1 cellular context compared by ENCODE assay signal in the genomic region with DNA sequence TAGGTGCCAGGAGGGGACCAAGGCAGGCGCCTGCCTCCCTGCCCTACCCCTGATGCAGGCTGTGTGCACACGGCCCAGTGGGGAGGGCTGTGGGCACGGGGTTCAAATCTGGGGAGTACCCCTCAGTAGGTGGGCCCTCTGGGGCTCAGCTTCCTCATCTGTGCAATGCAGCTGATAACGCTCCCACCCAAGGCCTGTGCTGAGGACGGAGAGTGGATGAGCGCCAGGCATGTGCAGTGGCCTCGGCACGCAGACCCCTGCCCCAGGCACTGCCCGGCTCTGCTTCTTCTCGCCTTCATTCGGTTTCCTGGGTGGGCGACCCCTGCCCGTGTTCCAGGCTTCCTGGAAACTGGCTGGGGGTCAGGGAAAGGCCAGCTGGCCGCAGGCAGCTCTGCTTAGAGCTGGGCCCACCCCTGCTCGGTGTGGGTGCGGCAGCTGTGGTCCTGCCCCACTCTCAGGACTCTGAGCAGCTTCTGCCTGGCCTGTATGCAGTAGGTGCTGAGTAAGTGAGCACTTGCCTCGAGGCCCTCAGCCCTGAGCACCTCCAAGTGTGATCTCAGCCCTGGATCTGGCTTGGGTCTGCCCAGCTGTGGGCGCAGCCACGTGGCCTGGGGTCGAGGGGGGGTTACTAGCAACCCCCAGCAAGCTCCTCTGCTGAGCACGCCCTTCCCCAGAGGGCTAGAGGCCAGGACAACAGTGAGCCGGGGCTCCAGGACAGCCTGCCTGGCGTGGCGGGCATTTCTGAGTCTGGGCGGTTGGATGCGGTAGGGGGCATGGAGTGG.
TF ChIP-seq lines count a peak whose summit lies in the region.

No MANE protein-coding gene starts in this region.

TF ChIP-seq in K562, 482 proteins besides CTCF, POLR2A, EP300 and RAD21 (continued from another document and continues in another):
- no peak for TF ChIP-seq ATF6 (CRISPR knock-in tag; IDR thresholded peaks at IDR 0.05)
- TF ChIP-seq MEF2A (IDR thresholded peaks at IDR 0.05; ENCODE audit: control insufficient read depth, low read depth, low read length), result no peak
- no peak for TF ChIP-seq DPF2 (IDR thresholded peaks at IDR 0.05)
- TF ChIP-seq HDGF (IDR thresholded peaks at IDR 0.05), result no peak
- TF ChIP-seq ZNF76 (CRISPR knock-in tag; IDR thresholded peaks at IDR 0.05; ENCODE audit: borderline replicate concordance), result no peak
- no peak for TF ChIP-seq DDX20 (tag; IDR thresholded peaks at IDR 0.05; ENCODE audit: low read depth)
- no peak for TF ChIP-seq CEBPZ (IDR thresholded peaks at IDR 0.05; ENCODE audit: borderline replicate concordance, low read depth, low read length)
- peak in 1 of 2 experiments; percentile 43; a peak in 2 of 4 replicates for TF ChIP-seq MAZ (CRISPR knock-in tag; conservative IDR thresholded peaks at IDR 0.05 in 1 of 2, IDR thresholded peaks at IDR 0.05 in 1 of 2)
- TF ChIP-seq, protein P1, sequence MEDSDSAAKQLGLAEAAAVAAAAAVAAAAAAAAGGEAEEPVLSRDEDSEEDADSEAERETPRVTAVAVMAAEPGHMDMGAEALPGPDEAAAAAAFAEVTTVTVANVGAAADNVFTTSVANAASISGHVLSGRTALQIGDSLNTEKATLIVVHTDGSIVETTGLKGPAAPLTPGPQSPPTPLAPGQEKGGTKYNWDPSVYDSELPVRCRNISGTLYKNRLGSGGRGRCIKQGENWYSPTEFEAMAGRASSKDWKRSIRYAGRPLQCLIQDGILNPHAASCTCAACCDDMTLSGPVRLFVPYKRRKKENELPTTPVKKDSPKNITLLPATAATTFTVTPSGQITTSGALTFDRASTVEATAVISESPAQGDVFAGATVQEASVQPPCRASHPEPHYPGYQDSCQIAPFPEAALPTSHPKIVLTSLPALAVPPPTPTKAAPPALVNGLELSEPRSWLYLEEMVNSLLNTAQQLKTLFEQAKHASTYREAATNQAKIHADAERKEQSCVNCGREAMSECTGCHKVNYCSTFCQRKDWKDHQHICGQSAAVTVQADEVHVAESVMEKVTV (CRISPR knock-in tag; IDR thresholded peaks at IDR 0.05), result no peak
- no peak for TF ChIP-seq HMBOX1 (IDR thresholded peaks at IDR 0.05)
- no peak for TF ChIP-seq CGGBP1 (CRISPR knock-in tag; IDR thresholded peaks at IDR 0.05)
- no peak for TF ChIP-seq SRSF1 (IDR thresholded peaks at IDR 0.05; ENCODE audit: low read depth, low read length)
- TF ChIP-seq ZKSCAN3 (CRISPR knock-in tag; IDR thresholded peaks at IDR 0.05), result no peak
- TF ChIP-seq RAD51 (IDR thresholded peaks at IDR 0.05; ENCODE audit: borderline replicate concordance, low read depth), result peak; percentile 40; the same call in 1 of the 2 replicates
- TF ChIP-seq GATA2 (CRISPR knock-in tag; IDR thresholded peaks at IDR 0.05), result no peak
- TF ChIP-seq ZFPM2 (CRISPR knock-in tag; IDR thresholded peaks at IDR 0.05), result no peak
- TF ChIP-seq E2F6 (IDR thresholded peaks at IDR 0.05; ENCODE audit: borderline replicate concordance in 1 of 2, extremely low read depth in 1 of 2, insufficient read depth in 1 of 2, insufficient read length in 1 of 2, low read depth in 1 of 2, low read length in 1 of 2, poor library complexity in 1 of 2, severe bottlenecking in 1 of 2), result peak; percentile 53 to 55
- no peak for TF ChIP-seq RBM14 (IDR thresholded peaks at IDR 0.05; ENCODE audit: borderline replicate concordance, insufficient read depth, low read depth, low read length)
- TF ChIP-seq, protein P2, sequence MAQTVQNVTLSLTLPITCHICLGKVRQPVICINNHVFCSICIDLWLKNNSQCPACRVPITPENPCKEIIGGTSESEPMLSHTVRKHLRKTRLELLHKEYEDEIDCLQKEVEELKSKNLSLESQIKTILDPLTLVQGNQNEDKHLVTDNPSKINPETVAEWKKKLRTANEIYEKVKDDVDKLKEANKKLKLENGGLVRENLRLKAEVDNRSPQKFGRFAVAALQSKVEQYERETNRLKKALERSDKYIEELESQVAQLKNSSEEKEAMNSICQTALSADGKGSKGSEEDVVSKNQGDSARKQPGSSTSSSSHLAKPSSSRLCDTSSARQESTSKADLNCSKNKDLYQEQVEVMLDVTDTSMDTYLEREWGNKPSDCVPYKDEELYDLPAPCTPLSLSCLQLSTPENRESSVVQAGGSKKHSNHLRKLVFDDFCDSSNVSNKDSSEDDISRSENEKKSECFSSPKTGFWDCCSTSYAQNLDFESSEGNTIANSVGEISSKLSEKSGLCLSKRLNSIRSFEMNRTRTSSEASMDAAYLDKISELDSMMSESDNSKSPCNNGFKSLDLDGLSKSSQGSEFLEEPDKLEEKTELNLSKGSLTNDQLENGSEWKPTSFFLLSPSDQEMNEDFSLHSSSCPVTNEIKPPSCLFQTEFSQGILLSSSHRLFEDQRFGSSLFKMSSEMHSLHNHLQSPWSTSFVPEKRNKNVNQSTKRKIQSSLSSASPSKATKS (CRISPR knock-in tag; IDR thresholded peaks at IDR 0.05), result no peak
- TF ChIP-seq, protein P3, sequence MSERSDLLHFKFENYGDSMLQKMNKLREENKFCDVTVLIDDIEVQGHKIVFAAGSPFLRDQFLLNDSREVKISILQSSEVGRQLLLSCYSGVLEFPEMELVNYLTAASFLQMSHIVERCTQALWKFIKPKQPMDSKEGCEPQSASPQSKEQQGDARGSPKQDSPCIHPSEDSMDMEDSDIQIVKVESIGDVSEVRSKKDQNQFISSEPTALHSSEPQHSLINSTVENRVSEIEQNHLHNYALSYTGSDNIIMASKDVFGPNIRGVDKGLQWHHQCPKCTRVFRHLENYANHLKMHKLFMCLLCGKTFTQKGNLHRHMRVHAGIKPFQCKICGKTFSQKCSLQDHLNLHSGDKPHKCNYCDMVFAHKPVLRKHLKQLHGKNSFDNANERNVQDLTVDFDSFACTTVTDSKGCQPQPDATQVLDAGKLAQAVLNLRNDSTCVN (CRISPR knock-in tag; IDR thresholded peaks at IDR 0.05), result no peak
- no peak for TF ChIP-seq TCF7L2 (IDR thresholded peaks at IDR 0.05; ENCODE audit: low read depth, low read length)
- peak; percentile 68 for TF ChIP-seq VEZF1 (CRISPR knock-in tag; IDR thresholded peaks at IDR 0.05)
- no peak for TF ChIP-seq SIX5 (IDR thresholded peaks at IDR 0.05; ENCODE audit: borderline replicate concordance in 1 of 2, insufficient read depth in 1 of 2, low read depth in 1 of 2, low read length in 2 of 2)
- no peak for TF ChIP-seq SMC3 (conservative IDR thresholded peaks at IDR 0.05; ENCODE audit: insufficient read depth, low read depth, low read length)
- peak; percentile 36; the same call in 1 of the 2 replicates for TF ChIP-seq MBD2 (IDR thresholded peaks at IDR 0.05; ENCODE audit: borderline replicate concordance, low read depth)
- TF ChIP-seq SMAD1 (IDR thresholded peaks at IDR 0.05; ENCODE audit: low read depth, low read length, partially characterized antibody), result no peak
